Comparison of ENCODE assay signal across 8 cellular contexts in genomic region chr10:63977329-63977923, GRCh38.
A peak's percentile ranks its signal among the peaks of the same experiment; 100 is the strongest.
DNase-seq lines count a peak whose midpoint lies in the region; ATAC-seq and TF ChIP-seq lines count a peak whose summit lies in the region.

No MANE protein-coding gene starts in this region.

- H3K4me1 Mint-ChIP-seq in activated CD4-positive, alpha-beta memory T cell treated with anti-CD3 and anti-CD28 coated beads, Interleukin-2, amount 10 ng/mL, durations not matched to agents 7 days and 5 days = no peaks in the 10 kb centered on the region

- H3K27me3 Mint-ChIP-seq in activated CD4-positive, alpha-beta memory T cell treated with anti-CD3 and anti-CD28 coated beads, Interleukin-2, amount 10 ng/mL, durations not matched to agents 7 days and 5 days = no peaks in the 10 kb centered on the region

- CTCF ChIA-PET in activated CD4-positive, alpha-beta memory T cell treated with anti-CD3 and anti-CD28 coated beads, Interleukin-2, amount 10 ng/mL, durations not matched to agents 7 days and 5 days (lab: Charles Lee) = interaction anchor here (0.6 to 2.5 kb wide), 17 partner anchors 9 to 1975 kb away, joined by 3 to 18 read pairs (median 3); no protein-coding TSS in a partner anchor

- intact Hi-C loops in cardiac septum (cut with DNase I) = loop anchor here (10.0 kb wide), 1 partner anchor 103 kb away; no protein-coding TSS in a partner anchor

- TF ChIP-seq CTCF in cardiac muscle cell (IDR thresholded peaks at IDR 0.05; ENCODE audit: low read depth, low read length) (peak; percentile 70), LNCAP (IDR thresholded peaks at IDR 0.05) (peak; percentile 79)

- H3K9me3 Mint-ChIP-seq in activated CD4-positive, alpha-beta memory T cell treated with anti-CD3 and anti-CD28 coated beads, Interleukin-2, amount 10 ng/mL, durations not matched to agents 7 days and 5 days = no peaks in the 10 kb centered on the region

- H3K27me3 ChIP-seq in cardiac muscle cell = no peaks in the 10 kb centered on the region

- H3K27ac Mint-ChIP-seq in activated CD4-positive, alpha-beta memory T cell treated with anti-CD3 and anti-CD28 coated beads, Interleukin-2, amount 10 ng/mL, durations not matched to agents 7 days and 5 days = no peak overlapping the region

- no peaks in the 10 kb centered on the region for H3K4me1 ChIP-seq in cardiac muscle cell (ENCODE audit: low read depth)

- no peaks in the 10 kb centered on the region for H3K36me3 Mint-ChIP-seq in activated CD4-positive, alpha-beta memory T cell treated with anti-CD3 and anti-CD28 coated beads, Interleukin-2, amount 10 ng/mL, durations not matched to agents 7 days and 5 days (ENCODE audit: low read depth)

- no peak overlapping the region for H3K4me3 Mint-ChIP-seq in activated CD4-positive, alpha-beta memory T cell treated with anti-CD3 and anti-CD28 coated beads, Interleukin-2, amount 10 ng/mL, durations not matched to agents 7 days and 5 days

- H3K27ac ChIP-seq in cardiac muscle cell = no peak overlapping the region

- ATAC-seq in GM21737 (IDR thresholded peaks at IDR 0.05; ENCODE audit: unreplicated experiment) (peak; percentile 53), GM19397 (IDR thresholded peaks at IDR 0.05; ENCODE audit: unreplicated experiment) (no peak)
- peak; percentile 17 for ATAC-seq in stimulated activated naive CD8-positive, alpha-beta T cell treated with anti-CD3 and anti-CD28 coated beads, Interleukin-15, Interleukin-2, amounts not matched to agents 100 U/mL and 50 U/mL, for 24 hours

- H3K9me3 ChIP-seq in cardiac muscle cell (ENCODE audit: low read depth) = no peaks in the 10 kb centered on the region

- no peaks in the 10 kb centered on the region for H3K36me3 ChIP-seq in cardiac muscle cell

- POLR2A ChIA-PET in activated CD4-positive, alpha-beta memory T cell treated with anti-CD3 and anti-CD28 coated beads, Interleukin-2, amount 10 ng/mL, durations not matched to agents 7 days and 5 days (lab: Charles Lee) = no interaction called here

- no peak overlapping the region for H3K4me3 ChIP-seq in cardiac muscle cell

- DNase-seq in cardiac muscle cell (ENCODE audit: low read depth in 1 of 2, low spot score in 1 of 2) = peak; percentile 51 to 60
- DNase-seq in cardiac septum (ENCODE audit: low spot score) = no peak
- DNase-seq in activated CD4-positive, alpha-beta memory T cell treated with anti-CD3 and anti-CD28 coated beads, Interleukin-2, amount 10 ng/mL, durations not matched to agents 7 days and 5 days = peak; percentile 26
- DNase-seq in hippocampal formation (lab: John Stamatoyannopoulos, UW) = peak; percentile 4 to 5
- peak; percentile 23 for DNase-seq in stimulated activated naive CD8-positive, alpha-beta T cell treated with anti-CD3 and anti-CD28 coated beads, Interleukin-15, Interleukin-2, amounts not matched to agents 100 U/mL and 50 U/mL, for 24 hours
